Comparison of ENCODE assay signal across 1 cellular context in the genomic region with DNA sequence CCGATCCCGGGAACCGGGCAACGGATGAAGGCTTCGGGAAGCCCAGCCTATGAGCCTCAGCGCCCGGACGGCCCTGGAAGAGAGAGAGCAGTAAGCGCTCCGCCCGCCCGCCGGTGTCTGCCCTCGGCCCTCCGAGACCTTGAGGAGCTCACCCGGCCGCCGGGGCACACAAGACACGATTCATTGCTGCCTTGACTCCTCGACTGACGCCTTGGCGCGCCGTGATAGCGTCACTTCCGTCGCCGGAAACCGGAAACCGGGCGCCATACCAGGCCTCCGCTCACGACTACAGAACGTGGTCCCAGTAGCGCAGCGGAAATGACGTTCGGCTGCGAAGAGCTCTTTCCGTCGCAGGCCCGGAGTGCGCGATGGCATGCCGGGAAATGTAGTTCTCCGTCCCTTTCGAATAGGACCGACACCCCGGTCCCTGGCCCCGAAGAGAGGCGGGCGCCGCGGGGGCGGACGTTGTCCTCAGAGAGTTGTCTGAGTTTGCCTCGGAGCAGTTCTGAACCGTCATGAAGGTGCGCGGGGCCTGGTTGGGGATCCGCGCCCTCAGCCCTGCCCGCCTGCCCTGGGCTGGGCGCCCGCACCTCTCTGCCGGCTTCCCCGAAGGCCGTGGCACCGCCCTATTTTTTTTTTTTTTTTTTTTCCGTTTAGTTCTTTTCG.
TF ChIP-seq lines count a peak whose summit lies in the region.

A gene (minus strand): TSS at position 208 of the 666 bp plus-strand sequence. CDS start 24 bp downstream, at position 184.

TF ChIP-seq in HepG2, 621 proteins besides CTCF, POLR2A, EP300 and RAD21 (continued from another document and continues in another):
- TF ChIP-seq, protein P1, sequence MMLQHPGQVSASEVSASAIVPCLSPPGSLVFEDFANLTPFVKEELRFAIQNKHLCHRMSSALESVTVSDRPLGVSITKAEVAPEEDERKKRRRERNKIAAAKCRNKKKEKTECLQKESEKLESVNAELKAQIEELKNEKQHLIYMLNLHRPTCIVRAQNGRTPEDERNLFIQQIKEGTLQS (CRISPR knock-in tag; IDR thresholded peaks at IDR 0.05), result peak; percentile 45; the same call in 1 of the 2 replicates
- no peak for TF ChIP-seq ZNF256 (CRISPR knock-in tag; conservative IDR thresholded peaks at IDR 0.05)
- no peak for TF ChIP-seq ZNF251 (CRISPR knock-in tag; IDR thresholded peaks at IDR 0.05)
- TF ChIP-seq POLR2AphosphoS5 (IDR thresholded peaks at IDR 0.05; ENCODE audit: low read depth, low read length), result peak; percentile 74
- no peak for TF ChIP-seq JUND (CRISPR knock-in tag; IDR thresholded peaks at IDR 0.05)
- TF ChIP-seq, protein P2, sequence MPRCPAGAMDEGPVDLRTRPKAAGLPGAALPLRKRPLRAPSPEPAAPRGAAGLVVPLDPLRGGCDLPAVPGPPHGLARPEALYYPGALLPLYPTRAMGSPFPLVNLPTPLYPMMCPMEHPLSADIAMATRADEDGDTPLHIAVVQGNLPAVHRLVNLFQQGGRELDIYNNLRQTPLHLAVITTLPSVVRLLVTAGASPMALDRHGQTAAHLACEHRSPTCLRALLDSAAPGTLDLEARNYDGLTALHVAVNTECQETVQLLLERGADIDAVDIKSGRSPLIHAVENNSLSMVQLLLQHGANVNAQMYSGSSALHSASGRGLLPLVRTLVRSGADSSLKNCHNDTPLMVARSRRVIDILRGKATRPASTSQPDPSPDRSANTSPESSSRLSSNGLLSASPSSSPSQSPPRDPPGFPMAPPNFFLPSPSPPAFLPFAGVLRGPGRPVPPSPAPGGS (CRISPR knock-in tag; IDR thresholded peaks at IDR 0.05), result peak; percentile 61; the same call in 1 of the 2 replicates
- no peak for TF ChIP-seq DPF2 (CRISPR knock-in tag; IDR thresholded peaks at IDR 0.05; ENCODE audit: borderline replicate concordance, low read depth)
- no peak for TF ChIP-seq MBD4 (IDR thresholded peaks at IDR 0.05; ENCODE audit: borderline replicate concordance, low read length)
- no peak for TF ChIP-seq HNRNPK (IDR thresholded peaks at IDR 0.05; ENCODE audit: low read depth, low read length, poor library complexity, severe bottlenecking)
- 0 out of 2 replicates have a peak, but pooled peaks have one; percentile 73 for TF ChIP-seq ZNF230 (CRISPR knock-in tag; IDR thresholded peaks at IDR 0.05)
- TF ChIP-seq ZNF496 (CRISPR knock-in tag; IDR thresholded peaks at IDR 0.05; ENCODE audit: insufficient replicate concordance), result no peak
- no peak for TF ChIP-seq NFIB (CRISPR knock-in tag; IDR thresholded peaks at IDR 0.05; ENCODE audit: borderline replicate concordance)
- no peak for TF ChIP-seq CCAR2 (optimal IDR thresholded peaks at IDR 0.05; ENCODE audit: low read depth, low read length)
- 0 out of 2 replicates have a peak, but pooled peaks have one; percentile 45 for TF ChIP-seq ZNF232 (CRISPR knock-in tag; IDR thresholded peaks at IDR 0.05; ENCODE audit: borderline replicate concordance)
- TF ChIP-seq, protein P3, sequence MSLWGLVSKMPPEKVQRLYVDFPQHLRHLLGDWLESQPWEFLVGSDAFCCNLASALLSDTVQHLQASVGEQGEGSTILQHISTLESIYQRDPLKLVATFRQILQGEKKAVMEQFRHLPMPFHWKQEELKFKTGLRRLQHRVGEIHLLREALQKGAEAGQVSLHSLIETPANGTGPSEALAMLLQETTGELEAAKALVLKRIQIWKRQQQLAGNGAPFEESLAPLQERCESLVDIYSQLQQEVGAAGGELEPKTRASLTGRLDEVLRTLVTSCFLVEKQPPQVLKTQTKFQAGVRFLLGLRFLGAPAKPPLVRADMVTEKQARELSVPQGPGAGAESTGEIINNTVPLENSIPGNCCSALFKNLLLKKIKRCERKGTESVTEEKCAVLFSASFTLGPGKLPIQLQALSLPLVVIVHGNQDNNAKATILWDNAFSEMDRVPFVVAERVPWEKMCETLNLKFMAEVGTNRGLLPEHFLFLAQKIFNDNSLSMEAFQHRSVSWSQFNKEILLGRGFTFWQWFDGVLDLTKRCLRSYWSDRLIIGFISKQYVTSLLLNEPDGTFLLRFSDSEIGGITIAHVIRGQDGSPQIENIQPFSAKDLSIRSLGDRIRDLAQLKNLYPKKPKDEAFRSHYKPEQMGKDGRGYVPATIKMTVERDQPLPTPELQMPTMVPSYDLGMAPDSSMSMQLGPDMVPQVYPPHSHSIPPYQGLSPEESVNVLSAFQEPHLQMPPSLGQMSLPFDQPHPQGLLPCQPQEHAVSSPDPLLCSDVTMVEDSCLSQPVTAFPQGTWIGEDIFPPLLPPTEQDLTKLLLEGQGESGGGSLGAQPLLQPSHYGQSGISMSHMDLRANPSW (CRISPR knock-in tag; IDR thresholded peaks at IDR 0.05; ENCODE audit: borderline replicate concordance), result no peak
- no peak for TF ChIP-seq ADNP (CRISPR knock-in tag; IDR thresholded peaks at IDR 0.05)
- TF ChIP-seq ERF (CRISPR knock-in tag; IDR thresholded peaks at IDR 0.05), result peak; percentile 61
- TF ChIP-seq, protein P4, sequence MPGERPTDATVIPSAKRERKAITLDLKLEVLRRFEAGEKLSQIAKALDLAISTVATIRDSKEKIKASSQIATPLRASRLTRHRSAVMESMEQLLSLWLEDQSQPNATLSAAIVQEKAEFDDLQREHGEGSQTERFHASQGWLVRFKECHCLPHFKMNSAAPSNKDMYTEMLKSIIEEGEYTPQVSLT (CRISPR knock-in tag; IDR thresholded peaks at IDR 0.05; ENCODE audit: borderline replicate concordance, low read depth), result no peak
- TF ChIP-seq CCDC6 (CRISPR knock-in tag; IDR thresholded peaks at IDR 0.05), result peak; percentile 76; the same call in 1 of the 2 replicates
- TF ChIP-seq RORA (CRISPR knock-in tag; IDR thresholded peaks at IDR 0.05), result no peak
- TF ChIP-seq NR2F2 (IDR thresholded peaks at IDR 0.05; ENCODE audit: borderline replicate concordance, low read depth), result 0 out of 2 replicates have a peak, but pooled peaks have one; percentile 9
- TF ChIP-seq, protein P5, sequence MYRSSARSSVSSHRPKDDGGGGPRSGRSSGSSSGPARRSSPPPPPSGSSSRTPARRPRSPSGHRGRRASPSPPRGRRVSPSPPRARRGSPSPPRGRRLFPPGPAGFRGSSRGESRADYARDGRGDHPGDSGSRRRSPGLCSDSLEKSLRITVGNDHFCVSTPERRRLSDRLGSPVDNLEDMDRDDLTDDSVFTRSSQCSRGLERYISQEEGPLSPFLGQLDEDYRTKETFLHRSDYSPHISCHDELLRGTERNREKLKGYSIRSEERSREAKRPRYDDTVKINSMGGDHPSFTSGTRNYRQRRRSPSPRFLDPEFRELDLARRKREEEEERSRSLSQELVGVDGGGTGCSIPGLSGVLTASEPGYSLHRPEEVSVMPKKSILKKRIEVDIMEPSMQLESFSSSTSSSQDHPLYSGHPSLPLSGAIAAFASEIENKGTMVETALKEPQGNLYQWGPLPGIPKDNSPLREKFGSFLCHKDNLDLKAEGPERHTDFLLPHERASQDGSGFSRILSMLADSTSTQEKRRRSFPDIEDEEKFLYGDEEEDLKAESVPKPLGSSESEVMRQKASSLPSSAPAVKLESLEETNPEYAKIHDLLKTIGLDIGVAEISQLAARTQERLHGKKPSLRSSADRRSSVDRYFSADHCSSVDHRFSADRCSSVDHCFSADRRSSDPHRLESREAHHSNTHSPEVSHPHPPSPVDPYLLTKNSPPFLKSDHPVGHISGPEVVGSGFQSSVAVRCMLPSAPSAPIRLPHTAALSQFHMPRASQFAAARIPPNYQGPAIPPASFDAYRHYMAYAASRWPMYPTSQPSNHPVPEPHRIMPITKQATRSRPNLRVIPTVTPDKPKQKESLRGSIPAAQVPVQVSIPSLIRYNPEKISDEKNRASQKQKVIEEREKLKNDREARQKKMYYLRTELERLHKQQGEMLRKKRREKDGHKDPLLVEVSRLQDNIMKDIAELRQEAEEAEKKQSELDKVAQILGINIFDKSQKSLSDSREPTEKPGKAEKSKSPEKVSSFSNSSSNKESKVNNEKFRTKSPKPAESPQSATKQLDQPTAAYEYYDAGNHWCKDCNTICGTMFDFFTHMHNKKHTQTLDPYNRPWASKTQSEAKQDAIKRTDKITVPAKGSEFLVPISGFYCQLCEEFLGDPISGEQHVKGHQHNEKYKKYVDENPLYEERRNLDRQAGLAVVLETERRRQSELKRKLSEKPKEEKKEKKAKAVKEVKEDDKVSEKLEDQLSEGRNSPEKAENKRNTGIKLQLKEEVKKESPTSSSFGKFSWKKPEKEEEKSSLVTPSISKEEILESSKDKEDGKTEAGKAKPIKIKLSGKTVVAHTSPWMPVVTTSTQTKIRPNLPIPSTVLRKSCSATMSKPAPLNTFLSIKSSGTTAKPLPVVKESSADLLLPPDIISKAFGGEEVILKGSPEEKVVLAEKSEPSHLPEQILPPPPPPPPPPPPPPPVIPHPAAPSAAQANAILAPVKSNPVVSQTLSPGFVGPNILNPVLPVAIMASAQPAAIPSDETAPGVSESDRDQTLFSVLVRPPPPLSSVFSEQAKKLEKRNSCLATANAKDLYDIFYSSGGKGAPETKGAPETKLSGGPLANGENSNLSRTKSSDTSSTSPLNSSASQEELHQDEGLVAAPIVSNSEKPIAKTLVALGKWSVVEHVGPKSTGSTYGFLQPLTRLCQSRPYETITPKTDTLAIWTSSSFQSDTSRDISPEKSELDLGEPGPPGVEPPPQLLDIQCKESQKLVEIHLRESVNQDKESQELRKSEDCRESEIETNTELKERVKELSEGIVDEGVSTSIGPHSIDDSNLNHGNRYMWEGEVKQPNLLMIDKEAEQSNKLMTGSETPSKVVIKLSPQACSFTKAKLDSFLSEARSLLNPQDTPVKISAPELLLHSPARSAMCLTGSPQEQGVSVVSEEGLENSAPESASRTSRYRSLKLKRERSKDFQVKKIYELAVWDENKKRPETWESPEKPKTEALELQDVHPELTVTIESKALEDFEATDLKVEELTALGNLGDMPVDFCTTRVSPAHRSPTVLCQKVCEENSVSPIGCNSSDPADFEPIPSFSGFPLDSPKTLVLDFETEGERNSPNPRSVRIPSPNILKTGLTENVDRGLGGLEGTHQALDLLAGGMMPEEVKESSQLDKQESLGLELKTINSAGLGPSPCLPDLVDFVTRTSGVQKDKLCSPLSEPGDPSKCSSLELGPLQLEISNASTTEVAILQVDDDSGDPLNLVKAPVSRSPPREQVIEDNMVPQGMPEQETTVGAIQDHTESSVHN (CRISPR knock-in tag; IDR thresholded peaks at IDR 0.05), result no peak
- peak; percentile 22; the same call in 1 of the 2 replicates for TF ChIP-seq ZBTB20 (CRISPR knock-in tag; IDR thresholded peaks at IDR 0.05; ENCODE audit: borderline replicate concordance, low read depth)
- TF ChIP-seq, protein P6, sequence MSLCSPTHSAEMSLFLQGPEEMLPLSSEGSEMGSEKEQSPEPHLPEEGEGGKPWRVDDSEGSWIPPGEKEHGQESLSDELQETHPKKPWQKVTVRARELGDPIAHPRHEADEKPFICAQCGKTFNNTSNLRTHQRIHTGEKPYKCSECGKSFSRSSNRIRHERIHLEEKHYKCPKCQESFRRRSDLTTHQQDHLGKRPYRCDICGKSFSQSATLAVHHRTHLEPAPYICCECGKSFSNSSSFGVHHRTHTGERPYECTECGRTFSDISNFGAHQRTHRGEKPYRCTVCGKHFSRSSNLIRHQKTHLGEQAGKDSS (CRISPR knock-in tag; IDR thresholded peaks at IDR 0.05; ENCODE audit: borderline replicate concordance, low read depth), result peak; percentile 72; the same call in 1 of the 2 replicates
- TF ChIP-seq CBFB (CRISPR knock-in tag; IDR thresholded peaks at IDR 0.05), result peak; percentile 82
- no peak for TF ChIP-seq ZNF446 (CRISPR knock-in tag; IDR thresholded peaks at IDR 0.05)
- peak; percentile 77; the same call in 1 of the 2 replicates for TF ChIP-seq FOXC1 (CRISPR knock-in tag; IDR thresholded peaks at IDR 0.05; ENCODE audit: borderline replicate concordance)
- TF ChIP-seq, protein P7, sequence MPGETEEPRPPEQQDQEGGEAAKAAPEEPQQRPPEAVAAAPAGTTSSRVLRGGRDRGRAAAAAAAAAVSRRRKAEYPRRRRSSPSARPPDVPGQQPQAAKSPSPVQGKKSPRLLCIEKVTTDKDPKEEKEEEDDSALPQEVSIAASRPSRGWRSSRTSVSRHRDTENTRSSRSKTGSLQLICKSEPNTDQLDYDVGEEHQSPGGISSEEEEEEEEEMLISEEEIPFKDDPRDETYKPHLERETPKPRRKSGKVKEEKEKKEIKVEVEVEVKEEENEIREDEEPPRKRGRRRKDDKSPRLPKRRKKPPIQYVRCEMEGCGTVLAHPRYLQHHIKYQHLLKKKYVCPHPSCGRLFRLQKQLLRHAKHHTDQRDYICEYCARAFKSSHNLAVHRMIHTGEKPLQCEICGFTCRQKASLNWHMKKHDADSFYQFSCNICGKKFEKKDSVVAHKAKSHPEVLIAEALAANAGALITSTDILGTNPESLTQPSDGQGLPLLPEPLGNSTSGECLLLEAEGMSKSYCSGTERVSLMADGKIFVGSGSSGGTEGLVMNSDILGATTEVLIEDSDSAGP (CRISPR knock-in tag; IDR thresholded peaks at IDR 0.05; ENCODE audit: borderline replicate concordance), result peak; percentile 91
- no peak for TF ChIP-seq NCOA1 (CRISPR knock-in tag; IDR thresholded peaks at IDR 0.05)
- no peak for TF ChIP-seq GZF1 (CRISPR knock-in tag; IDR thresholded peaks at IDR 0.05)
- TF ChIP-seq FLYWCH1 (CRISPR knock-in tag; IDR thresholded peaks at IDR 0.05), result no peak
- TF ChIP-seq, protein P8, sequence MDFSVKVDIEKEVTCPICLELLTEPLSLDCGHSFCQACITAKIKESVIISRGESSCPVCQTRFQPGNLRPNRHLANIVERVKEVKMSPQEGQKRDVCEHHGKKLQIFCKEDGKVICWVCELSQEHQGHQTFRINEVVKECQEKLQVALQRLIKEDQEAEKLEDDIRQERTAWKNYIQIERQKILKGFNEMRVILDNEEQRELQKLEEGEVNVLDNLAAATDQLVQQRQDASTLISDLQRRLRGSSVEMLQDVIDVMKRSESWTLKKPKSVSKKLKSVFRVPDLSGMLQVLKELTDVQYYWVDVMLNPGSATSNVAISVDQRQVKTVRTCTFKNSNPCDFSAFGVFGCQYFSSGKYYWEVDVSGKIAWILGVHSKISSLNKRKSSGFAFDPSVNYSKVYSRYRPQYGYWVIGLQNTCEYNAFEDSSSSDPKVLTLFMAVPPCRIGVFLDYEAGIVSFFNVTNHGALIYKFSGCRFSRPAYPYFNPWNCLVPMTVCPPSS (IDR thresholded peaks at IDR 0.05), result no peak
- TF ChIP-seq MED8 (CRISPR knock-in tag; IDR thresholded peaks at IDR 0.05; ENCODE audit: insufficient replicate concordance), result peak; percentile 70
- TF ChIP-seq JDP2 (CRISPR knock-in tag; IDR thresholded peaks at IDR 0.05; ENCODE audit: borderline replicate concordance), result no peak
- peak; percentile 98 for TF ChIP-seq YEATS2 (CRISPR knock-in tag; IDR thresholded peaks at IDR 0.05; ENCODE audit: borderline replicate concordance)
- no peak for TF ChIP-seq HOXA9 (CRISPR knock-in tag; IDR thresholded peaks at IDR 0.05; ENCODE audit: borderline replicate concordance)
- TF ChIP-seq, protein P9, sequence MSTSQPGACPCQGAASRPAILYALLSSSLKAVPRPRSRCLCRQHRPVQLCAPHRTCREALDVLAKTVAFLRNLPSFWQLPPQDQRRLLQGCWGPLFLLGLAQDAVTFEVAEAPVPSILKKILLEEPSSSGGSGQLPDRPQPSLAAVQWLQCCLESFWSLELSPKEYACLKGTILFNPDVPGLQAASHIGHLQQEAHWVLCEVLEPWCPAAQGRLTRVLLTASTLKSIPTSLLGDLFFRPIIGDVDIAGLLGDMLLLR (CRISPR knock-in tag; IDR thresholded peaks at IDR 0.05), result peak; percentile 74; the same call in 1 of the 2 replicates
- peak; percentile 52; the same call in 1 of the 2 replicates for TF ChIP-seq ZSCAN9 (CRISPR knock-in tag; IDR thresholded peaks at IDR 0.05; ENCODE audit: borderline replicate concordance)
- TF ChIP-seq, protein P10, sequence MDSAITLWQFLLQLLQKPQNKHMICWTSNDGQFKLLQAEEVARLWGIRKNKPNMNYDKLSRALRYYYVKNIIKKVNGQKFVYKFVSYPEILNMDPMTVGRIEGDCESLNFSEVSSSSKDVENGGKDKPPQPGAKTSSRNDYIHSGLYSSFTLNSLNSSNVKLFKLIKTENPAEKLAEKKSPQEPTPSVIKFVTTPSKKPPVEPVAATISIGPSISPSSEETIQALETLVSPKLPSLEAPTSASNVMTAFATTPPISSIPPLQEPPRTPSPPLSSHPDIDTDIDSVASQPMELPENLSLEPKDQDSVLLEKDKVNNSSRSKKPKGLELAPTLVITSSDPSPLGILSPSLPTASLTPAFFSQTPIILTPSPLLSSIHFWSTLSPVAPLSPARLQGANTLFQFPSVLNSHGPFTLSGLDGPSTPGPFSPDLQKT (CRISPR knock-in tag; IDR thresholded peaks at IDR 0.05; ENCODE audit: borderline replicate concordance), result peak; percentile 84; the same call in 1 of the 2 replicates
